In the genomic region with DNA sequence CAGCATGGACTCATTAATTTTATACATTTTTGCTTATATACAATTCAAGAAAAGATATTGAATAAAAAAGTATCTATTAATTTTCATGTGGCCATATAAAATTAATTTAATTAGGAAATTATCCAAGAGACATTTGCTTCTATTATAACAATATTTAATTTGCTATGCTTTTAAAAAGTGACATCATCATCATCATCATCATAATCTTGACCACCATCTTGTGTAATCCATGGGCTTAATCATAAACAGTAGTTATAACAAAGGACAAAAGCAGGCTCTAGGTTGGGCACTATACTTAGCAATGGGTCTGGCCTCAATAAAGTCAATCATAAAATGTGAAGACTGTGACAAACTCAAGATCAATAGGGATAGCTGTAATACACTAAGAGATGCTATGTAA, we compare ENCODE assay signal across 11 cellular contexts.
"Had no signal": no experiment of that assay in that cellular context is flagged by ENCODE, and none has a peak within 500 bp of the region (broad histone marks: within the 10 kb centered on the region; RNA-seq: fewer than 3 reads in every experiment).

No MANE protein-coding gene starts in this region.

- H3K9me3 Mint-ChIP-seq: HFFc6 had no signal

- ATAC-seq: GM23338, HCT116 had no signal

- DNase-seq: GM23248, GOT3, H7, H9, HCEC 1CT, HFFc6 had no signal

- H3K9ac ChIP-seq: GM23248 had no signal

- H2AFZ ChIP-seq: GM23248, GM23338 had no signal

- H3K9me3 ChIP-seq: HAP-1 had no signal

- FAIRE-seq: H1, H54 had no signal

- H3K4me1 ChIP-seq: HAP-1 had no signal

- H3K36me3 ChIP-seq: HAP-1 had no signal

- H3K27ac ChIP-seq: GM23248 had no signal

- H3K4me3 Mint-ChIP-seq: GM23338, H9, HFFc6 had no signal

- H3K4me1 Mint-ChIP-seq: GM23338, H9 had no signal

- H3K4me2 ChIP-seq: GM23338 had no signal

- H3K4me3 ChIP-seq: GM23248, GM23338, HAP-1 had no signal

- H3K27ac Mint-ChIP-seq: GM23338, H9, HFFc6 had no signal
